In the genomic region with DNA sequence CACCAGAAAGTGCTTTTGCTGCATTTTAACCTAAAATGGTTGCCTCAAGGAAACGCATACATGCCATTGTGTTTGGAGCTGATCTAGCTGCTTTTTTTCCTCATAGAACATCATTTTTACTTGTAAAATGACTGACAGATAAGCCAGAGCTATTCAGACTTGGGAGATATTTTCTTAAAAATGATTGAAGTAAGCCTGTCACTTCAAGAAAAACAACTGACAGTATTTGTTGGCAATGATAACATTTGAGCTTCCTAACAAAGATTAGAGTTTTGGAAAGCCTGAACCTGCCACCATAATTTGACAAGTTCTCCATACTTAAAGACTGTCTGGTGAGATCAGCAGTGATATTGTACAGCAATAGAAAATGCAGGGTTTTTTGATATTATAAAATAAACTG, we compare ENCODE assay signal across 3 cellular contexts.
"Had no signal": no experiment of that assay in that cellular context is flagged by ENCODE, and none has a peak within 500 bp of the region (broad histone marks: within the 10 kb centered on the region; RNA-seq: fewer than 3 reads in every experiment).

No MANE protein-coding gene starts in this region.

- H3K4me3 ChIP-seq: GM12878 had no signal

- DNase-seq: GDM1, GF-D8 had no signal
